Comparison of ENCODE assay signal across 36 cellular contexts in the genomic region with DNA sequence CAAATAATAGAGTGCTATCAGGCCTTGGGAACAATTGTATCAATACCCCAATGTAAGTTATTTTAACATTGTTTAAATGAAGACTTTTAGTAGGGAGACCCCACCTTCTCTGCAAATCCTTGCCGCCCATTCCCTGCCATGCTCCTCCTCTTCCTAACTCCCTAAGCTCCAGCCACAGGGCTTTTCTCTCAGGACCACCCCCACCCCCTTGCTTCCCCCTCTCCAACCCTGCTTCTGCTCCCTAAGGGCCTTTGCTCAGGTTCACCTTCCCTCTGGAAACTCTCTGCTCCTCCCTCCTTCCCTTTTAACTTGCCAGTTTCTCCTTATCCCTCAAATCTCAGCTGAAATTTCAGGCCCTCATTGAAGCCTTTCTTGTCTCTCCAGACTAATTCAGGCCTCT. TPM values are rescaled to one million over a fixed set of nuclear protein-coding genes. Genes with fewer than 3 reads are reported as not detected.
"Had no signal": no experiment of that assay in that cellular context is flagged by ENCODE, and none has a peak within 500 bp of the region (broad histone marks: within the 10 kb centered on the region; RNA-seq: fewer than 3 reads in every experiment).

No MANE protein-coding gene starts in this region.

- H3K36me3 Mint-ChIP-seq: activated naive CD4-positive, alpha-beta T cell treated with anti-CD3 and anti-CD28 coated beads, Interleukin-2, amount 10 ng/mL, durations not matched to agents 7 days and 5 days; activated naive CD8-positive, alpha-beta T cell; brain had no signal

- ATAC-seq: activated naive CD8-positive, alpha-beta T cell treated with anti-CD3 and anti-CD28 coated beads, Interleukin-2, amount 50 U/mL, for 24 hours; Right ventricle myocardium inferior had no signal

- H3K4me3 Mint-ChIP-seq: activated naive CD4-positive, alpha-beta T cell treated with anti-CD3 and anti-CD28 coated beads, Interleukin-2, amount 10 ng/mL, durations not matched to agents 7 days and 5 days; activated naive CD8-positive, alpha-beta T cell; activated naive CD8-positive, alpha-beta T cell treated with anti-CD3 and anti-CD28 coated beads, Interleukin-2, amount 50 U/mL, for 24 hours; brain had no signal

- H2AFZ ChIP-seq: PC-9 had no signal

- H3K4me3 ChIP-seq: PC-9 had no signal

- DNase-seq: activated CD4-positive, alpha-beta T cell treated with anti-CD3 and anti-CD28 coated beads for 1 hour; activated CD4-positive, alpha-beta T cell treated with anti-CD3 and anti-CD28 coated beads for 48 hours; activated CD4-positive, CD25-positive, alpha-beta regulatory T cell; activated CD8-positive, alpha-beta memory T cell treated with anti-CD3 and anti-CD28 coated beads, Interleukin-2, amount 50 U/mL, for 4 hours; activated effector memory CD4-positive, alpha-beta T cell treated with Interleukin-2 at 50 U/mL for 16 hours; activated naive CD4-positive, alpha-beta T cell treated with anti-CD3 and anti-CD28 coated beads, Interleukin-2, amount 10 ng/mL, durations not matched to agents 7 days and 5 days; activated naive CD8-positive, alpha-beta T cell treated with anti-CD3 and anti-CD28 coated beads, Interleukin-2, amount 50 U/mL, for 24 hours; activated T-cell treated with anti-CD3 and anti-CD28 coated beads for 4 hours; activated T-cell treated with anti-CD3 and anti-CD28 coated beads, Interleukin-2, amount 50 U/mL, for 48 hours; anterior cingulate cortex; caudate nucleus; MM.1S; MV-4-11; NCI-H1092; NCI-H1436 treated with DMSO at 0.1 percent for 48 hours; NCI-H1694 treated with DMSO at 0.1 percent for 48 hours; NCI-H2029; NCI-H345; NCI-H524 treated with DMSO at 0.1 percent for 48 hours; PC-9; SIG-M5; SW 1271; T-helper 1 cell; T-helper 2 cell; T-helper 9 cell had no signal

- H3K27ac ChIP-seq: KMS-11, PC-9, RWPE1, VCaP had no signal

- H3K4me2 ChIP-seq: KMS-11, PC-9 had no signal

- FAIRE-seq: bronchial epithelial cell, RCC 7860 had no signal

- H3K27ac Mint-ChIP-seq: activated naive CD4-positive, alpha-beta T cell treated with anti-CD3 and anti-CD28 coated beads, Interleukin-2, amount 10 ng/mL, durations not matched to agents 7 days and 5 days; activated naive CD8-positive, alpha-beta T cell; activated naive CD8-positive, alpha-beta T cell treated with anti-CD3 and anti-CD28 coated beads, Interleukin-2, amount 50 U/mL, for 24 hours; brain had no signal

- H3K4me1 Mint-ChIP-seq: activated naive CD4-positive, alpha-beta T cell treated with anti-CD3 and anti-CD28 coated beads, Interleukin-2, amount 10 ng/mL, durations not matched to agents 7 days and 5 days; activated naive CD8-positive, alpha-beta T cell treated with anti-CD3 and anti-CD28 coated beads, Interleukin-2, amount 50 U/mL, for 24 hours had no signal

- H3K9ac ChIP-seq: KMS-11 had no signal

RNA-seq across cellular contexts. Expression of a gene that starts 16.8 kb away (rescaled TPM):
- total RNA-seq: bronchial epithelial cell, NCI-H460, OCI-LY7, PC-9, SK-MEL-5 had no signal
